ENCODE assay signal across 8 cellular contexts in genomic region chr1:87328121-87329050, GRCh38. TPM values are rescaled to one million over a fixed set of nuclear protein-coding genes. Genes with fewer than 3 reads are reported as not detected.
DNase-seq lines count a peak whose midpoint lies in the region; ATAC-seq and TF ChIP-seq lines count a peak whose summit lies in the region.

LMO4 (plus strand) TSS chr1:87328880; CDS start chr1:87332016, 3,136 bp downstream.

- no peak for TF ChIP-seq CTCF in KMS-11 (conservative IDR thresholded peaks at IDR 0.05; ENCODE audit: low read depth, low read length)
- TF ChIP-seq CTCF in Panc1 (IDR thresholded peaks at IDR 0.05): no peak

- H3K4me1 ChIP-seq in KMS-11 (ENCODE audit: low read depth, poor library complexity, severe bottlenecking): peaks cover 20% of the 10 kb centered on the region
- H3K4me1 ChIP-seq in Panc1 (ENCODE audit: control insufficient read depth, insufficient read depth, low read length): peaks cover 35% of the 10 kb centered on the region
- H3K4me1 ChIP-seq in mucosa of stomach (ENCODE audit: control insufficient read depth, insufficient read depth, low read length): peaks cover 17% of the 10 kb centered on the region

- peaks cover 39% of the 10 kb centered on the region for H3K4me1 Mint-ChIP-seq in activated T-cell treated with anti-CD3 and anti-CD28 coated beads, Interleukin-2, amount 50 U/mL, for 4 hours (ENCODE audit: low read depth)

- H3K27me3 Mint-ChIP-seq in activated T-cell treated with anti-CD3 and anti-CD28 coated beads, Interleukin-2, amount 50 U/mL, for 4 hours (ENCODE audit: low read depth): peaks cover 5% of the 10 kb centered on the region

- no peaks in the 10 kb centered on the region for H3K27me3 ChIP-seq in KMS-11 (ENCODE audit: insufficient read depth, low read depth)
- H3K27me3 ChIP-seq in Panc1 (ENCODE audit: control insufficient read depth, insufficient read depth, low read length): no peaks in the 10 kb centered on the region
- H3K27me3 ChIP-seq in mucosa of stomach (ENCODE audit: control insufficient read depth, insufficient read depth, low read length): no peaks in the 10 kb centered on the region

- CTCF ChIA-PET in Panc1 (lab: Charles Lee): interaction anchor here (0.6 to 0.7 kb wide), 4 partner anchors 36 to 1169 kb away, joined by 4 to 5 read pairs (median 5); no protein-coding TSS in a partner anchor

- peak; percentile 78 for TF ChIP-seq POLR2A in erythroblast (IDR thresholded peaks at IDR 0.05; ENCODE audit: low read length)

- intact Hi-C loops in Panc1 (cut with micrococcal nuclease; ENCODE audit: unreplicated experiment): loop anchor here (10.0 kb wide), 1 partner anchor 194 kb away; no protein-coding TSS in a partner anchor

- H3K79me2 ChIP-seq in KMS-11 (ENCODE audit: insufficient read depth, low read depth): peaks cover 30% of the 10 kb centered on the region

- no peaks in the 10 kb centered on the region for H3K9me3 ChIP-seq in Panc1 (ENCODE audit: control insufficient read depth, insufficient read depth, low read depth, low read length)
- no peaks in the 10 kb centered on the region for H3K9me3 ChIP-seq in mucosa of stomach (ENCODE audit: control insufficient read depth, low read length)

- H3K4me3 ChIP-seq in KMS-11 (IDR thresholded peaks at IDR 0.05; ENCODE audit: insufficient read depth, low read depth, low read length) (no peak within 1 kb of the TSS), Panc1 (ENCODE audit: low read depth in 2 of 2, low read length in 2 of 2) (peak within 1 kb of the TSS; percentile 86 to 87), mucosa of stomach (ENCODE audit: low read length) (peak within 1 kb of the TSS; percentile 23)

- H4K20me1 ChIP-seq in KMS-11 (ENCODE audit: insufficient read depth): no peaks in the 10 kb centered on the region

- peak within 1 kb of the TSS; percentile 86 for H3K27ac ChIP-seq in KMS-11
- peak within 1 kb of the TSS; percentile 96 for H3K27ac ChIP-seq in Panc1 (ENCODE audit: low read length)

- POLR2A ChIA-PET in Panc1 (lab: Charles Lee): interaction anchor here (0.6 kb wide), 1 partner anchor 298 kb away, joined by 5 read pairs; no protein-coding TSS in a partner anchor

- no peaks in the 10 kb centered on the region for H3K9me3 Mint-ChIP-seq in activated T-cell treated with anti-CD3 and anti-CD28 coated beads, Interleukin-2, amount 50 U/mL, for 4 hours

- H3K36me3 ChIP-seq in KMS-11 (ENCODE audit: insufficient read depth) (no peaks in the 10 kb centered on the region), Panc1 (ENCODE audit: control insufficient read depth, insufficient read depth, low read length) (no peaks in the 10 kb centered on the region; the same call in 1 of the 2 replicates), mucosa of stomach (ENCODE audit: control insufficient read depth, insufficient read depth, low read length) (no peaks in the 10 kb centered on the region)

- no peaks in the 10 kb centered on the region for H3K36me3 Mint-ChIP-seq in activated T-cell treated with anti-CD3 and anti-CD28 coated beads, Interleukin-2, amount 50 U/mL, for 4 hours (ENCODE audit: insufficient read depth)

- H3K9ac ChIP-seq in KMS-11 (peak within 1 kb of the TSS; percentile 82), mucosa of stomach (ENCODE audit: low read length) (peak within 1 kb of the TSS; percentile 94)

- in situ Hi-C loops in Panc1 (cut with HindIII; ENCODE audit: low pct_unique_long_range_greater_than_20kb, low sequenced_read_pairs): no loop called here

- BruUV-seq in Panc1 (replicated peaks; lab: Mats Ljungman, UMichigan): no TSS peak

- peak within 1 kb of the TSS; percentile 58 for H2AFZ ChIP-seq in KMS-11 (ENCODE audit: low read depth)

- H3K4me2 ChIP-seq in KMS-11: peak within 1 kb of the TSS; percentile 80

- DNase-seq in DMS79 treated with DMSO at 0.1 percent for 48 hours (lab: John Stamatoyannopoulos, UW): peak; percentile 95
- DNase-seq in Panc1 (ENCODE audit: low read depth, low spot score): peak; percentile 90
- DNase-seq in activated T-cell treated with anti-CD3 and anti-CD28 coated beads, Interleukin-2, amount 50 U/mL, for 4 hours: peak; percentile 71
- peak; percentile 96 to 97 for DNase-seq in erythroblast (lab: John Stamatoyannopoulos, UW)
- peak; percentile 58 to 66 for DNase-seq in stimulated activated CD8-positive, alpha-beta memory T cell treated with anti-CD3 and anti-CD28 coated beads, Interleukin-7, amount 100 ng/mL, for 1 hour (ENCODE audit: low read depth in 2 of 2)

- peak within 1 kb of the TSS; percentile 91 for H3K4me3 Mint-ChIP-seq in activated T-cell treated with anti-CD3 and anti-CD28 coated beads, Interleukin-2, amount 50 U/mL, for 4 hours

- ATAC-seq in GM21786 (IDR thresholded peaks at IDR 0.05; ENCODE audit: unreplicated experiment) (peak; percentile 83), Panc1 (peak; percentile 95)
- peak; percentile 83 for ATAC-seq in activated T-cell treated with anti-CD3 and anti-CD28 coated beads, Interleukin-2, amount 50 U/mL, for 4 hours

RNA-seq across cellular contexts. Expression of gene LMO4, which starts in this region (rescaled TPM):
- total RNA-seq in Panc1 (2021; ENCODE audit: unreplicated experiment): 38.3 TPM
- 37.9 TPM for polyA plus RNA-seq in Panc1 (2012; ENCODE audit: insufficient read length)
- 10 to 100 TPM; 10.0 to 19.8 (median 19.0) TPM for total RNA-seq in activated T-cell treated with anti-CD3 and anti-CD28 coated beads, Interleukin-2, amount 50 U/mL, for 4 hours
